8 cellular contexts compared by ENCODE assay signal in the genomic region with DNA sequence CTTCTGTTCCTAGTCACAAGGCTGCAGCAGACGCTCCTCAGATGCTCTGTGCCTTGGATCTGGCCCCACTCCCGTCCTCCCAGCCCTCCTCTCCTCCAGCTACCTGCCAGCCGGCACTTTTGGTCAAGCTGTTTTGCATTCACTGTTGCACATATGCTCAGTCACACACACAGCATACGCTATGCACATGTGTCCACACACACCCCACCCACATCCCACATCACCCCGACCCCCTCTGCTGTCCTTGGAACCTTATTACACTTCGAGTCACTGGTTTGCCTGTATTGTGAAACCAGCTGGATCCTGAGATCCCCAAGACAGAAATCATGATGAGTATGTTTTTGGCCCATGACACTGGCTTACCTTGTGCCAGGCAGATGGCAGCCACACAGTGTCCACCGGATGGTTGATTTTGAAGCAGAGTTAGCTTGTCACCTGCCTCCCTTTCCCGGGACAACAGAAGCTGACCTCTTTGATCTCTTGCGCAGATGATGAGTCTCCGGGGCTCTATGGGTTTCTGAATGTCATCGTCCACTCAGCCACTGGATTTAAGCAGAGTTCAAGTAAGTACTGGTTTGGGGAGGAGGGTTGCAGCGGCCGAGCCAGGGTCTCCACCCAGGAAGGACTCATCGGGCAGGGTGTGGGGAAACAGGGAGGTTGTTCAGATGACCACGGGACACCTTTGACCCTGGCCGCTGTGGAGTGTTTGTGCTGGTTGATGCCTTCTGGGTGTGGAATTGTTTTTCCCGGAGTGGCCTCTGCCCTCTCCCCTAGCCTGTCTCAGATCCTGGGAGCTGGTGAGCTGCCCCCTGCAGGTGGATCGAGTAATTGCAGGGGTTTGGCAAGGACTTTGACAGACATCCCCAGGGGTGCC.
DNase-seq lines count a peak whose midpoint lies in the region; ATAC-seq and TF ChIP-seq lines count a peak whose summit lies in the region.

No MANE protein-coding gene starts in this region.

- TF ChIP-seq POLR2A in HCT116 (IDR thresholded peaks at IDR 0.05; ENCODE audit: borderline replicate concordance, extremely low read depth, insufficient read depth, insufficient read length) = no peak

- TF ChIP-seq CTCF in C4-2B (conservative IDR thresholded peaks at IDR 0.05) (peak; percentile 92), HCT116 (IDR thresholded peaks at IDR 0.05 in 2 of 3, conservative IDR thresholded peaks at IDR 0.05 in 1 of 3; ENCODE audit: borderline replicate concordance in 1 of 3, insufficient read depth in 1 of 3, low read depth in 2 of 3, low read length in 2 of 3) (peak; percentile 39 to 95 (median 78); a peak in 5 of 6 replicates)

- H3K4me1 ChIP-seq in HCT116 (ENCODE audit: control insufficient read depth in 1 of 2, insufficient read depth in 2 of 2, low read length in 2 of 2) = no peaks in the 10 kb centered on the region

- no peaks in the 10 kb centered on the region for H4K20me1 ChIP-seq in HCT116 (ENCODE audit: insufficient read depth)

- RAD21 ChIA-PET in HCT116 (lab: Charles Lee; ENCODE audit: low non-redundant PET in 1 of 2, low total read pairs in 2 of 2, uncharacterized antibody in 2 of 2, unreplicated experiment in 2 of 2) = no interaction called here

- no peak overlapping the region for H3K9ac ChIP-seq in HCT116 (ENCODE audit: low read length)

- no peaks in the 10 kb centered on the region for H3K9me2 ChIP-seq in HCT116 (ENCODE audit: insufficient read depth)

- H3K27ac ChIP-seq in C4-2B (no peak overlapping the region), HCT116 (ENCODE audit: low read depth, low read length) (no peak overlapping the region)

- CTCF ChIA-PET in HCT116 (lab: Charles Lee) = interaction anchor here (1.0 to 2.1 kb wide), 8 partner anchors 8 to 331 kb away, joined by 3 to 14 read pairs (median 5); partner anchors contain the start of gene RAB36

- no peak overlapping the region for H2AFZ ChIP-seq in HCT116 (ENCODE audit: low read depth, low read length, poor library complexity, severe bottlenecking)

- no peak for DNase-seq in HCT116 (ENCODE audit: low read depth, low spot score)
- DNase-seq in T follicular helper cell (ENCODE audit: low read depth) = peak; percentile 41
- peak; percentile 47 for DNase-seq in amniotic epithelial cell (ENCODE audit: low read depth)
- peak; percentile 96 for DNase-seq in iPS-NIHi11 (ENCODE audit: low spot score)
- peak; percentile 7 to 37 for DNase-seq in stimulated activated CD4-positive, alpha-beta T cell treated with anti-CD3 and anti-CD28 coated beads, Interleukin-1b, Interleukin-23, amount 100 ng/mL, for 1 hour (ENCODE audit: low read depth in 2 of 2)
- DNase-seq in NCI-H1930 (lab: John Stamatoyannopoulos, UW) = no peak

- peaks cover 37 to 38% of the 10 kb centered on the region in 2 experiments for H3K36me3 ChIP-seq in HCT116 (ENCODE audit: control insufficient read depth in 1 of 2, insufficient read depth in 2 of 2, low read length in 2 of 2)

- ATAC-seq in HCT116 (peak; percentile 89), HG02973 (IDR thresholded peaks at IDR 0.05; ENCODE audit: unreplicated experiment) (no peak)

- no peak overlapping the region for H3K4me2 ChIP-seq in HCT116 (ENCODE audit: low read length)

- H3K9me3 ChIP-seq in HCT116 (ENCODE audit: control insufficient read depth in 1 of 2, insufficient read depth in 1 of 2, low read depth in 1 of 2, low read length in 2 of 2) = no peaks in the 10 kb centered on the region

- no peaks in the 10 kb centered on the region for H3K27me3 ChIP-seq in HCT116 (ENCODE audit: insufficient read depth, low read length)

- intact Hi-C loops in HCT116 (cut with micrococcal nuclease) = loop anchor here (1.0 kb wide), 1 partner anchor 331 kb away; no protein-coding TSS in a partner anchor

- BruUV-seq in HCT116 (replicated peaks; lab: Mats Ljungman, UMichigan) = no TSS peak

- 0 out of 2 replicates have a peak, but pooled peaks have one; percentile 19 for TF ChIP-seq RAD21 in HCT116 (IDR thresholded peaks at IDR 0.05; ENCODE audit: low read depth)

- no peak overlapping the region for H3K4me3 ChIP-seq in HCT116 (replicated peaks in 1 of 2; ENCODE audit: low read depth in 1 of 2, low read length in 2 of 2)

- H3K79me2 ChIP-seq in HCT116 (ENCODE audit: insufficient read depth, low read length) = no peaks in the 10 kb centered on the region

- POLR2A ChIA-PET in HCT116 (lab: Charles Lee) = interaction anchor here (0.7 kb wide), 1 partner anchor 94 kb away, joined by 3 read pairs; no protein-coding TSS in a partner anchor

TF ChIP-seq in HCT116, 20 proteins besides CTCF, POLR2A, EP300 and RAD21:
- no peak for TF ChIP-seq REST (IDR thresholded peaks at IDR 0.05; ENCODE audit: low read depth)

Comparison
In these comparisons a context has a peak if more than half of its experiments do, and no peak if none do; other contexts are left out.
1. DNase-seq: peak in T follicular helper cell (single experiment), amniotic epithelial cell (single experiment), iPS-NIHi11 (single experiment) and stimulated activated CD4-positive, alpha-beta T cell treated with anti-CD3 and anti-CD28 coated beads, Interleukin-1b, Interleukin-23, amount 100 ng/mL, for 1 hour (2 of 2); none in HCT116 (single experiment) and NCI-H1930 (0 of 2).